1 cellular context compared by ENCODE assay signal in the genomic region with DNA sequence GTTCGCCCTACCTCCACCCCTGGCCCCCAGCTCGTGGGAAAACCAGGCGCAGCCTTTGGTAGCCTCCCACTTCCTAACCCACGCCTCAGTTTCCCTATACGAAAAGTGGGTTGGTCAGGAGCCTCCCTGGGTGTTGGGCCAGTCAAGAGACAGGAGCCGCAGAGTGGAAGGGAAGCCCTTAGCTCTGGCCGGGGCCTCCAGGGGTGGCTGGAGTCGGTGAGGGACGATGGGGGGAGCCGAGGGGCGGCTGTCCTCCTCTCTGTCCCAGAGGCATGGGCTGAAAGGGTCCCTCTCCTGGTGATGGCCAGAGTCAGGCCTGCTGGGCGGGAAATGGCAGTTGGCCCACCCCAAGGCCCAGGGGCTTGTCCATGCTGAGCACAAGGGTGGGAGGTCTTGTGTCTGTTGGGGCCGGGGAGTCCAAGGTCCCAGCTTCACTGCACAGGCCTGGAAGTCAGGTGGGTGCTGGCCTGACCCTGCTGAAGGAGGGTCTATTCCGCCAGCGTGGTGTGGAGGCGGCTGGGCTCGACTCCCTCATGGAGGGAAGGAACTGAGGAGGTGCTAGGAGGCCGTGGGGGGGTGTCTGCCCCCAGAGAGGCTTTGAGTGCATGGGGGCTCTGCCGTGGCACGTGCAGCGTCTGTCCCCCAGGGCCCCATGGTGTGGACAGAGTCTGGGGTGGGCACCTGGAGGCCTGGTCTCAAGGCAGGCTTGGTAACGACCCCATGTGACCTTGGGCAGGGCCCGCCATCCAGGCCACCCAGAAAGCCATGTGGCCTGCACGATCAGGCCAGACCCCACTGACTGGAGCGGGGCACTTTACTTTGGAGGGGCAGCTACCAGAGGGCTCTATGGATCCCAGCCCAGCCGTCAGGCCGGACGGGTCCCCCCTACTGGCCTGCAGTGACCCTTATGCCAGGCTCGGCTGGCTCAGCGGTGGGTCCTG.
A peak's percentile ranks its signal among the peaks of the same experiment; 100 is the strongest.
TF ChIP-seq lines count a peak whose summit lies in the region.

No MANE protein-coding gene starts in this region.

TF ChIP-seq in HepG2, 621 proteins besides CTCF, POLR2A, EP300 and RAD21 (continued from another document and continues in another):
- TF ChIP-seq, protein P1, sequence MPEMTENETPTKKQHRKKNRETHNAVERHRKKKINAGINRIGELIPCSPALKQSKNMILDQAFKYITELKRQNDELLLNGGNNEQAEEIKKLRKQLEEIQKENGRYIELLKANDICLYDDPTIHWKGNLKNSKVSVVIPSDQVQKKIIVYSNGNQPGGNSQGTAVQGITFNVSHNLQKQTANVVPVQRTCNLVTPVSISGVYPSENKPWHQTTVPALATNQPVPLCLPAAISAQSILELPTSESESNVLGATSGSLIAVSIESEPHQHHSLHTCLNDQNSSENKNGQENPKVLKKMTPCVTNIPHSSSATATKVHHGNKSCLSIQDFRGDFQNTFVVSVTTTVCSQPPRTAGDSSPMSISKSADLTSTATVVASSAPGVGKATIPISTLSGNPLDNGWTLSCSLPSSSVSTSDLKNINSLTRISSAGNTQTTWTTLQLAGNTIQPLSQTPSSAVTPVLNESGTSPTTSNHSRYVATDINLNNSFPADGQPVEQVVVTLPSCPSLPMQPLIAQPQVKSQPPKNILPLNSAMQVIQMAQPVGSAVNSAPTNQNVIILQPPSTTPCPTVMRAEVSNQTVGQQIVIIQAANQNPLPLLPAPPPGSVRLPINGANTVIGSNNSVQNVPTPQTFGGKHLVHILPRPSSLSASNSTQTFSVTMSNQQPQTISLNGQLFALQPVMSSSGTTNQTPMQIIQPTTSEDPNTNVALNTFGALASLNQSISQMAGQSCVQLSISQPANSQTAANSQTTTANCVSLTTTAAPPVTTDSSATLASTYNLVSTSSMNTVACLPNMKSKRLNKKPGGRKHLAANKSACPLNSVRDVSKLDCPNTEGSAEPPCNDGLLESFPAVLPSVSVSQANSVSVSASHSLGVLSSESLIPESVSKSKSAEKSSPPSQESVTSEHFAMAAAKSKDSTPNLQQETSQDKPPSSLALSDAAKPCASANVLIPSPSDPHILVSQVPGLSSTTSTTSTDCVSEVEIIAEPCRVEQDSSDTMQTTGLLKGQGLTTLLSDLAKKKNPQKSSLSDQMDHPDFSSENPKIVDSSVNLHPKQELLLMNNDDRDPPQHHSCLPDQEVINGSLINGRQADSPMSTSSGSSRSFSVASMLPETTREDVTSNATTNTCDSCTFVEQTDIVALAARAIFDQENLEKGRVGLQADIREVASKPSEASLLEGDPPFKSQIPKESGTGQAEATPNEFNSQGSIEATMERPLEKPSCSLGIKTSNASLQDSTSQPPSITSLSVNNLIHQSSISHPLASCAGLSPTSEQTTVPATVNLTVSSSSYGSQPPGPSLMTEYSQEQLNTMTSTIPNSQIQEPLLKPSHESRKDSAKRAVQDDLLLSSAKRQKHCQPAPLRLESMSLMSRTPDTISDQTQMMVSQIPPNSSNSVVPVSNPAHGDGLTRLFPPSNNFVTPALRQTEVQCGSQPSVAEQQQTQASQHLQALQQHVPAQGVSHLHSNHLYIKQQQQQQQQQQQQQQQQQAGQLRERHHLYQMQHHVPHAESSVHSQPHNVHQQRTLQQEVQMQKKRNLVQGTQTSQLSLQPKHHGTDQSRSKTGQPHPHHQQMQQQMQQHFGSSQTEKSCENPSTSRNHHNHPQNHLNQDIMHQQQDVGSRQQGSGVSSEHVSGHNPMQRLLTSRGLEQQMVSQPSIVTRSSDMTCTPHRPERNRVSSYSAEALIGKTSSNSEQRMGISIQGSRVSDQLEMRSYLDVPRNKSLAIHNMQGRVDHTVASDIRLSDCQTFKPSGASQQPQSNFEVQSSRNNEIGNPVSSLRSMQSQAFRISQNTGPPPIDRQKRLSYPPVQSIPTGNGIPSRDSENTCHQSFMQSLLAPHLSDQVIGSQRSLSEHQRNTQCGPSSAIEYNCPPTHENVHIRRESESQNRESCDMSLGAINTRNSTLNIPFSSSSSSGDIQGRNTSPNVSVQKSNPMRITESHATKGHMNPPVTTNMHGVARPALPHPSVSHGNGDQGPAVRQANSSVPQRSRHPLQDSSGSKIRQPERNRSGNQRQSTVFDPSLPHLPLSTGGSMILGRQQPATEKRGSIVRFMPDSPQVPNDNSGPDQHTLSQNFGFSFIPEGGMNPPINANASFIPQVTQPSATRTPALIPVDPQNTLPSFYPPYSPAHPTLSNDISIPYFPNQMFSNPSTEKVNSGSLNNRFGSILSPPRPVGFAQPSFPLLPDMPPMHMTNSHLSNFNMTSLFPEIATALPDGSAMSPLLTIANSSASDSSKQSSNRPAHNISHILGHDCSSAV (CRISPR knock-in tag; IDR thresholded peaks at IDR 0.05; ENCODE audit: borderline replicate concordance) = no peak
- TF ChIP-seq ZNF121 (CRISPR knock-in tag; IDR thresholded peaks at IDR 0.05) (no peak), ZBTB7B (CRISPR knock-in tag; IDR thresholded peaks at IDR 0.05) (no peak; the same call in 1 of the 2 replicates), ZNF343 (CRISPR knock-in tag; IDR thresholded peaks at IDR 0.05) (peak; percentile 16; the same call in 1 of the 2 replicates), FOXA1 (IDR thresholded peaks at IDR 0.05) (no peak), FOXA1 (CRISPR knock-in tag; IDR thresholded peaks at IDR 0.05) (no peak), TARDBP (CRISPR knock-in tag; IDR thresholded peaks at IDR 0.05) (no peak; the same call in 1 of the 2 replicates), SAP130 (CRISPR knock-in tag; IDR thresholded peaks at IDR 0.05; ENCODE audit: low read depth) (peak; percentile 60), ZNF546 (CRISPR knock-in tag; conservative IDR thresholded peaks at IDR 0.05) (no peak), ZNF33B (CRISPR knock-in tag; IDR thresholded peaks at IDR 0.05) (no peak), FOXM1 (CRISPR knock-in tag; IDR thresholded peaks at IDR 0.05) (no peak), AGO2 (optimal IDR thresholded peaks at IDR 0.05; ENCODE audit: low read depth, low read length) (peak; percentile 95), FOXO1 (CRISPR knock-in tag; IDR thresholded peaks at IDR 0.05) (no peak), NCOR1 (IDR thresholded peaks at IDR 0.05; ENCODE audit: borderline replicate concordance, low read length) (no peak), MEIS1 (CRISPR knock-in tag; IDR thresholded peaks at IDR 0.05; ENCODE audit: borderline replicate concordance) (no peak), ZNF282 (IDR thresholded peaks at IDR 0.05; ENCODE audit: partially characterized antibody) (no peak), ZNF850 (CRISPR knock-in tag; conservative IDR thresholded peaks at IDR 0.05) (no peak), SNAPC2 (CRISPR knock-in tag; IDR thresholded peaks at IDR 0.05) (no peak; the same call in 1 of the 2 replicates), ZNF652 (CRISPR knock-in tag; IDR thresholded peaks at IDR 0.05; ENCODE audit: borderline replicate concordance, low read depth) (no peak), ZBTB1 (CRISPR knock-in tag; IDR thresholded peaks at IDR 0.05; ENCODE audit: borderline replicate concordance) (no peak), THYN1 (CRISPR knock-in tag; IDR thresholded peaks at IDR 0.05; ENCODE audit: borderline replicate concordance, low read depth) (no peak), PCBP1 (IDR thresholded peaks at IDR 0.05; ENCODE audit: borderline replicate concordance, low read depth, low read length) (no peak), ZNF451 (CRISPR knock-in tag; IDR thresholded peaks at IDR 0.05) (no peak; the same call in 1 of the 2 replicates)
- TF ChIP-seq, protein P2, sequence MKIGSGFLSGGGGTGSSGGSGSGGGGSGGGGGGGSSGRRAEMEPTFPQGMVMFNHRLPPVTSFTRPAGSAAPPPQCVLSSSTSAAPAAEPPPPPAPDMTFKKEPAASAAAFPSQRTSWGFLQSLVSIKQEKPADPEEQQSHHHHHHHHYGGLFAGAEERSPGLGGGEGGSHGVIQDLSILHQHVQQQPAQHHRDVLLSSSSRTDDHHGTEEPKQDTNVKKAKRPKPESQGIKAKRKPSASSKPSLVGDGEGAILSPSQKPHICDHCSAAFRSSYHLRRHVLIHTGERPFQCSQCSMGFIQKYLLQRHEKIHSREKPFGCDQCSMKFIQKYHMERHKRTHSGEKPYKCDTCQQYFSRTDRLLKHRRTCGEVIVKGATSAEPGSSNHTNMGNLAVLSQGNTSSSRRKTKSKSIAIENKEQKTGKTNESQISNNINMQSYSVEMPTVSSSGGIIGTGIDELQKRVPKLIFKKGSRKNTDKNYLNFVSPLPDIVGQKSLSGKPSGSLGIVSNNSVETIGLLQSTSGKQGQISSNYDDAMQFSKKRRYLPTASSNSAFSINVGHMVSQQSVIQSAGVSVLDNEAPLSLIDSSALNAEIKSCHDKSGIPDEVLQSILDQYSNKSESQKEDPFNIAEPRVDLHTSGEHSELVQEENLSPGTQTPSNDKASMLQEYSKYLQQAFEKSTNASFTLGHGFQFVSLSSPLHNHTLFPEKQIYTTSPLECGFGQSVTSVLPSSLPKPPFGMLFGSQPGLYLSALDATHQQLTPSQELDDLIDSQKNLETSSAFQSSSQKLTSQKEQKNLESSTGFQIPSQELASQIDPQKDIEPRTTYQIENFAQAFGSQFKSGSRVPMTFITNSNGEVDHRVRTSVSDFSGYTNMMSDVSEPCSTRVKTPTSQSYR (CRISPR knock-in tag; IDR thresholded peaks at IDR 0.05; ENCODE audit: borderline replicate concordance) = no peak
- TF ChIP-seq, protein P3, sequence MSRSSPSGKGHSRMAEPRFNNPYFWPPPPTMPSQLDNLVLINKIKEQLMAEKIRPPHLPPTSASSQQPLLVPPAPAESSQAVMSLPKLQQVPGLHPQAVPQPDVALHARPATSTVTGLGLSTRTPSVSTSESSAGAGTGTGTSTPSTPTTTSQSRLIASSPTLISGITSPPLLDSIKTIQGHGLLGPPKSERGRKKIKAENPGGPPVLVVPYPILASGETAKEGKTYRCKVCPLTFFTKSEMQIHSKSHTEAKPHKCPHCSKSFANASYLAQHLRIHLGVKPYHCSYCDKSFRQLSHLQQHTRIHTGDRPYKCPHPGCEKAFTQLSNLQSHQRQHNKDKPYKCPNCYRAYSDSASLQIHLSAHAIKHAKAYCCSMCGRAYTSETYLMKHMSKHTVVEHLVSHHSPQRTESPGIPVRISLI (CRISPR knock-in tag; IDR thresholded peaks at IDR 0.05; ENCODE audit: borderline replicate concordance) = no peak
- TF ChIP-seq, protein P4, sequence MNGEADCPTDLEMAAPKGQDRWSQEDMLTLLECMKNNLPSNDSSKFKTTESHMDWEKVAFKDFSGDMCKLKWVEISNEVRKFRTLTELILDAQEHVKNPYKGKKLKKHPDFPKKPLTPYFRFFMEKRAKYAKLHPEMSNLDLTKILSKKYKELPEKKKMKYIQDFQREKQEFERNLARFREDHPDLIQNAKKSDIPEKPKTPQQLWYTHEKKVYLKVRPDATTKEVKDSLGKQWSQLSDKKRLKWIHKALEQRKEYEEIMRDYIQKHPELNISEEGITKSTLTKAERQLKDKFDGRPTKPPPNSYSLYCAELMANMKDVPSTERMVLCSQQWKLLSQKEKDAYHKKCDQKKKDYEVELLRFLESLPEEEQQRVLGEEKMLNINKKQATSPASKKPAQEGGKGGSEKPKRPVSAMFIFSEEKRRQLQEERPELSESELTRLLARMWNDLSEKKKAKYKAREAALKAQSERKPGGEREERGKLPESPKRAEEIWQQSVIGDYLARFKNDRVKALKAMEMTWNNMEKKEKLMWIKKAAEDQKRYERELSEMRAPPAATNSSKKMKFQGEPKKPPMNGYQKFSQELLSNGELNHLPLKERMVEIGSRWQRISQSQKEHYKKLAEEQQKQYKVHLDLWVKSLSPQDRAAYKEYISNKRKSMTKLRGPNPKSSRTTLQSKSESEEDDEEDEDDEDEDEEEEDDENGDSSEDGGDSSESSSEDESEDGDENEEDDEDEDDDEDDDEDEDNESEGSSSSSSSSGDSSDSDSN (CRISPR knock-in tag; IDR thresholded peaks at IDR 0.05) = peak; percentile 27; the same call in 1 of the 2 replicates
- TF ChIP-seq, protein P5, sequence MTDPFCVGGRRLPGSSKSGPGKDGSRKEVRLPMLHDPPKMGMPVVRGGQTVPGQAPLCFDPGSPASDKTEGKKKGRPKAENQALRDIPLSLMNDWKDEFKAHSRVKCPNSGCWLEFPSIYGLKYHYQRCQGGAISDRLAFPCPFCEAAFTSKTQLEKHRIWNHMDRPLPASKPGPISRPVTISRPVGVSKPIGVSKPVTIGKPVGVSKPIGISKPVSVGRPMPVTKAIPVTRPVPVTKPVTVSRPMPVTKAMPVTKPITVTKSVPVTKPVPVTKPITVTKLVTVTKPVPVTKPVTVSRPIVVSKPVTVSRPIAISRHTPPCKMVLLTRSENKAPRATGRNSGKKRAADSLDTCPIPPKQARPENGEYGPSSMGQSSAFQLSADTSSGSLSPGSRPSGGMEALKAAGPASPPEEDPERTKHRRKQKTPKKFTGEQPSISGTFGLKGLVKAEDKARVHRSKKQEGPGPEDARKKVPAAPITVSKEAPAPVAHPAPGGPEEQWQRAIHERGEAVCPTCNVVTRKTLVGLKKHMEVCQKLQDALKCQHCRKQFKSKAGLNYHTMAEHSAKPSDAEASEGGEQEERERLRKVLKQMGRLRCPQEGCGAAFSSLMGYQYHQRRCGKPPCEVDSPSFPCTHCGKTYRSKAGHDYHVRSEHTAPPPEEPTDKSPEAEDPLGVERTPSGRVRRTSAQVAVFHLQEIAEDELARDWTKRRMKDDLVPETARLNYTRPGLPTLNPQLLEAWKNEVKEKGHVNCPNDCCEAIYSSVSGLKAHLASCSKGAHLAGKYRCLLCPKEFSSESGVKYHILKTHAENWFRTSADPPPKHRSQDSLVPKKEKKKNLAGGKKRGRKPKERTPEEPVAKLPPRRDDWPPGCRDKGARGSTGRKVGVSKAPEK (CRISPR knock-in tag; IDR thresholded peaks at IDR 0.05; ENCODE audit: borderline replicate concordance) = no peak
- TF ChIP-seq, protein P6, sequence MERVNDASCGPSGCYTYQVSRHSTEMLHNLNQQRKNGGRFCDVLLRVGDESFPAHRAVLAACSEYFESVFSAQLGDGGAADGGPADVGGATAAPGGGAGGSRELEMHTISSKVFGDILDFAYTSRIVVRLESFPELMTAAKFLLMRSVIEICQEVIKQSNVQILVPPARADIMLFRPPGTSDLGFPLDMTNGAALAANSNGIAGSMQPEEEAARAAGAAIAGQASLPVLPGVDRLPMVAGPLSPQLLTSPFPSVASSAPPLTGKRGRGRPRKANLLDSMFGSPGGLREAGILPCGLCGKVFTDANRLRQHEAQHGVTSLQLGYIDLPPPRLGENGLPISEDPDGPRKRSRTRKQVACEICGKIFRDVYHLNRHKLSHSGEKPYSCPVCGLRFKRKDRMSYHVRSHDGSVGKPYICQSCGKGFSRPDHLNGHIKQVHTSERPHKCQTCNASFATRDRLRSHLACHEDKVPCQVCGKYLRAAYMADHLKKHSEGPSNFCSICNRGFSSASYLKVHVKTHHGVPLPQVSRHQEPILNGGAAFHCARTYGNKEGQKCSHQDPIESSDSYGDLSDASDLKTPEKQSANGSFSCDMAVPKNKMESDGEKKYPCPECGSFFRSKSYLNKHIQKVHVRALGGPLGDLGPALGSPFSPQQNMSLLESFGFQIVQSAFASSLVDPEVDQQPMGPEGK (CRISPR knock-in tag; IDR thresholded peaks at IDR 0.05) = peak; percentile 67
- TF ChIP-seq, protein P7, sequence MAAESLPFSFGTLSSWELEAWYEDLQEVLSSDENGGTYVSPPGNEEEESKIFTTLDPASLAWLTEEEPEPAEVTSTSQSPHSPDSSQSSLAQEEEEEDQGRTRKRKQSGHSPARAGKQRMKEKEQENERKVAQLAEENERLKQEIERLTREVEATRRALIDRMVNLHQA (CRISPR knock-in tag; IDR thresholded peaks at IDR 0.05) = no peak
